ENCODE assay signal across 12 cellular contexts in genomic region chr7:17772581-17773288, GRCh38.
DNase-seq lines count a peak whose midpoint lies in the region; ATAC-seq and TF ChIP-seq lines count a peak whose summit lies in the region.
"Had no signal": no experiment of that assay in that cellular context is flagged by ENCODE, and none has a peak within 500 bp of the region (broad histone marks: within the 10 kb centered on the region; RNA-seq: fewer than 3 reads in every experiment).

No MANE protein-coding gene starts in this region.

- 18 to 27% methylated on average over 4 of the region's 4 CpGs for WGBS in heart right ventricle, 2 donors

- no peak overlapping the region for H3K9ac ChIP-seq in OCI-LY3 (ENCODE audit: low read length)
- no peak overlapping the region for H3K9ac ChIP-seq in skeletal muscle satellite cell (ENCODE audit: low read depth, low read length)

- H3K27me3 Mint-ChIP-seq in MCF 10A (ENCODE audit: insufficient read depth, unreplicated experiment), result no peaks in the 10 kb centered on the region
- peaks cover 4% of the 10 kb centered on the region for H3K27me3 Mint-ChIP-seq in activated T-helper 1 cell treated with anti-CD3 and anti-CD28 coated beads, Interleukin-12 subunit alpha, Interleukin-12 subunit beta, Interleukin-2, Interleukin-4 antibody, amounts not matched to agents 30 ng/mL and 10 ng/mL and 1 ng/mL, durations not matched to agents 14 hours and 24 hours and 36 hours (ENCODE audit: insufficient read depth)

- no TSS peak for BruUV-seq in MCF 10A (replicated peaks; lab: Mats Ljungman, UMichigan)

- no peak for TF ChIP-seq POLR2A in breast epithelium (IDR thresholded peaks at IDR 0.05)

- H3K4me1 ChIP-seq in breast epithelium (no peaks in the 10 kb centered on the region), OCI-LY3 (ENCODE audit: low read length) (peaks cover 38% of the 10 kb centered on the region), heart right ventricle (peaks cover 5 to 42% (median 13%) of the 10 kb centered on the region in 9 donors), skeletal muscle satellite cell (ENCODE audit: control insufficient read depth, insufficient read depth, low read length) (peaks cover 25% of the 10 kb centered on the region)
- H3K4me1 ChIP-seq: uterus had no signal

- no peak for TF ChIP-seq CTCF in MCF 10A (IDR thresholded peaks at IDR 0.05; ENCODE audit: unreplicated experiment)
- TF ChIP-seq CTCF in breast epithelium (IDR thresholded peaks at IDR 0.05), result no peak
- no peak for TF ChIP-seq CTCF in OCI-LY3 (IDR thresholded peaks at IDR 0.05; ENCODE audit: low read depth, low read length)
- TF ChIP-seq CTCF in heart right ventricle (IDR thresholded peaks at IDR 0.05), result no peak

- no peak for DNase-seq in MCF 10A (ENCODE audit: unreplicated experiment)
- DNase-seq in breast epithelium (ENCODE audit: low spot score in 2 of 2), result no peak
- DNase-seq in heart right ventricle, result no peak
- no peak for DNase-seq in activated T-helper 1 cell treated with anti-CD3 and anti-CD28 coated beads, Interleukin-12 subunit alpha, Interleukin-12 subunit beta, Interleukin-2, Interleukin-4 antibody, amounts not matched to agents 30 ng/mL and 10 ng/mL and 1 ng/mL, durations not matched to agents 14 hours and 24 hours and 36 hours (ENCODE audit: low spot score)
- DNase-seq in UCSD-AML1 (lab: John Stamatoyannopoulos, UW; ENCODE audit: unreplicated experiment), result no peak
- DNase-seq in amygdala (lab: John Stamatoyannopoulos, UW), result no peak
- DNase-seq: activated T-cell treated with anti-CD3 and anti-CD28 coated beads, Interleukin-2, amount 50 U/mL, for 1 hour; nephron progenitor cell; uterus had no signal

- ATAC-seq in heart right ventricle, result peak in 6 of 8 donors; percentile 57 to 84 (median 74)

- peak overlapping the region; percentile 57 for H3K27ac Mint-ChIP-seq in MCF 10A (ENCODE audit: low read depth, unreplicated experiment)
- no peak overlapping the region for H3K27ac Mint-ChIP-seq in activated T-helper 1 cell treated with anti-CD3 and anti-CD28 coated beads, Interleukin-12 subunit alpha, Interleukin-12 subunit beta, Interleukin-2, Interleukin-4 antibody, amounts not matched to agents 30 ng/mL and 10 ng/mL and 1 ng/mL, durations not matched to agents 14 hours and 24 hours and 36 hours
- H3K27ac Mint-ChIP-seq: nephron progenitor cell had no signal

- peaks cover 7% of the 10 kb centered on the region for H3K36me3 Mint-ChIP-seq in MCF 10A (ENCODE audit: insufficient read depth, unreplicated experiment)
- H3K36me3 Mint-ChIP-seq in activated T-helper 1 cell treated with anti-CD3 and anti-CD28 coated beads, Interleukin-12 subunit alpha, Interleukin-12 subunit beta, Interleukin-2, Interleukin-4 antibody, amounts not matched to agents 30 ng/mL and 10 ng/mL and 1 ng/mL, durations not matched to agents 14 hours and 24 hours and 36 hours (ENCODE audit: low read depth), result no peaks in the 10 kb centered on the region

- H3K4me3 ChIP-seq in breast epithelium (no peak overlapping the region), OCI-LY3 (ENCODE audit: low read length) (no peak overlapping the region), heart right ventricle (no peak overlapping the region), skeletal muscle satellite cell (ENCODE audit: low read length) (no peak overlapping the region)
- H3K4me3 ChIP-seq: uterus had no signal

- POLR2A ChIA-PET in MCF 10A (lab: Yijun Ruan, JAX), result interaction anchor here (0.5 to 4.4 kb wide), 22 partner anchors 13 to 783 kb away, joined by 3 to 30 read pairs (median 4); no protein-coding TSS in a partner anchor

- CTCF ChIA-PET in MCF 10A (lab: Yijun Ruan, JAX), result interaction anchor here (0.5 to 1.9 kb wide), 18 partner anchors 20 to 579 kb away, joined by 3 to 6 read pairs (median 3); no protein-coding TSS in a partner anchor

- H3K4me3 Mint-ChIP-seq in MCF 10A (ENCODE audit: unreplicated experiment), result peak overlapping the region; percentile 21
- no peak overlapping the region for H3K4me3 Mint-ChIP-seq in activated T-helper 1 cell treated with anti-CD3 and anti-CD28 coated beads, Interleukin-12 subunit alpha, Interleukin-12 subunit beta, Interleukin-2, Interleukin-4 antibody, amounts not matched to agents 30 ng/mL and 10 ng/mL and 1 ng/mL, durations not matched to agents 14 hours and 24 hours and 36 hours
- H3K4me3 Mint-ChIP-seq: nephron progenitor cell had no signal

- H3K27me3 ChIP-seq in breast epithelium, result no peaks in the 10 kb centered on the region
- no peaks in the 10 kb centered on the region for H3K27me3 ChIP-seq in OCI-LY3 (ENCODE audit: low read depth, low read length)
- no peaks in the 10 kb centered on the region for H3K27me3 ChIP-seq in heart right ventricle
- H3K27me3 ChIP-seq in skeletal muscle satellite cell (ENCODE audit: control insufficient read depth, insufficient read depth, low read length), result no peaks in the 10 kb centered on the region
- H3K27me3 ChIP-seq: brain microvascular endothelial cell, uterus had no signal

- H3K4me2 ChIP-seq in OCI-LY3 (ENCODE audit: low read length) (peak overlapping the region; percentile 42), skeletal muscle satellite cell (ENCODE audit: low read length) (peak overlapping the region; percentile 28)

- no peak overlapping the region for H3K27ac ChIP-seq in breast epithelium
- no peak overlapping the region for H3K27ac ChIP-seq in OCI-LY3 (ENCODE audit: low read length)
- peak overlapping the region in 3 of 10 donors; percentile 2 to 27 (median 3) for H3K27ac ChIP-seq in heart right ventricle
- H3K27ac ChIP-seq: uterus had no signal

- peaks cover 35% of the 10 kb centered on the region for H3K4me1 Mint-ChIP-seq in MCF 10A (ENCODE audit: insufficient read depth, unreplicated experiment)
- H3K4me1 Mint-ChIP-seq in activated T-helper 1 cell treated with anti-CD3 and anti-CD28 coated beads, Interleukin-12 subunit alpha, Interleukin-12 subunit beta, Interleukin-2, Interleukin-4 antibody, amounts not matched to agents 30 ng/mL and 10 ng/mL and 1 ng/mL, durations not matched to agents 14 hours and 24 hours and 36 hours (ENCODE audit: low read depth), result peaks cover 7% of the 10 kb centered on the region

- no peaks in the 10 kb centered on the region for H3K36me3 ChIP-seq in breast epithelium
- no peaks in the 10 kb centered on the region for H3K36me3 ChIP-seq in OCI-LY3 (replicated peaks; ENCODE audit: low read depth, low read length)
- H3K36me3 ChIP-seq in heart right ventricle, result no peaks in the 10 kb centered on the region
- H3K36me3 ChIP-seq in skeletal muscle satellite cell (ENCODE audit: insufficient read depth, low read length), result no peaks in the 10 kb centered on the region
- H3K36me3 ChIP-seq: brain microvascular endothelial cell, uterus had no signal

- H2AFZ ChIP-seq in OCI-LY3 (ENCODE audit: low read depth, low read length), result no peak overlapping the region

- H3K9me3 ChIP-seq in breast epithelium, result no peaks in the 10 kb centered on the region
- no peaks in the 10 kb centered on the region for H3K9me3 ChIP-seq in OCI-LY3 (ENCODE audit: insufficient read depth, low read length)
- no peaks in the 10 kb centered on the region for H3K9me3 ChIP-seq in heart right ventricle
- no peaks in the 10 kb centered on the region for H3K9me3 ChIP-seq in skeletal muscle satellite cell (replicated peaks; ENCODE audit: low read length)
- H3K9me3 ChIP-seq: uterus had no signal

- H4K20me1 ChIP-seq in OCI-LY3 (ENCODE audit: insufficient read depth, low read length), result no peaks in the 10 kb centered on the region

- intact Hi-C loops in MCF 10A (cut with micrococcal nuclease) (loop anchor here (5.0 kb wide), 1 partner anchor 470 kb away; no protein-coding TSS in a partner anchor), breast epithelium (cut with DNase I; ENCODE audit: low total_unique reads) (no loop called here), heart right ventricle (cut with DNase I) (loop anchor here in 5 of 10 donors (5.0 to 10.0 kb wide), 5 partner anchors 172 to 575 kb away; partner anchors contain the start of gene SNX13 (in 2 of the 5))
- intact Hi-C loops in activated T-helper 1 cell treated with anti-CD3 and anti-CD28 coated beads, Interleukin-12 subunit alpha, Interleukin-12 subunit beta, Interleukin-2, Interleukin-4 antibody, amounts not matched to agents 30 ng/mL and 10 ng/mL and 1 ng/mL, durations not matched to agents 14 hours and 24 hours and 36 hours (cut with micrococcal nuclease), result loop anchor here (5.0 kb wide), 1 partner anchor 170 kb away; the partner anchor contains the start of gene SNX13

- no peaks in the 10 kb centered on the region for H3K79me2 ChIP-seq in OCI-LY3 (ENCODE audit: low read length)

- H3K9me3 Mint-ChIP-seq in MCF 10A (ENCODE audit: unreplicated experiment), result no peaks in the 10 kb centered on the region
- H3K9me3 Mint-ChIP-seq in activated T-helper 1 cell treated with anti-CD3 and anti-CD28 coated beads, Interleukin-12 subunit alpha, Interleukin-12 subunit beta, Interleukin-2, Interleukin-4 antibody, amounts not matched to agents 30 ng/mL and 10 ng/mL and 1 ng/mL, durations not matched to agents 14 hours and 24 hours and 36 hours, result no peaks in the 10 kb centered on the region
- H3K9me3 Mint-ChIP-seq: nephron progenitor cell had no signal
